ENCODE assay signal across 8 cellular contexts in the genomic region with DNA sequence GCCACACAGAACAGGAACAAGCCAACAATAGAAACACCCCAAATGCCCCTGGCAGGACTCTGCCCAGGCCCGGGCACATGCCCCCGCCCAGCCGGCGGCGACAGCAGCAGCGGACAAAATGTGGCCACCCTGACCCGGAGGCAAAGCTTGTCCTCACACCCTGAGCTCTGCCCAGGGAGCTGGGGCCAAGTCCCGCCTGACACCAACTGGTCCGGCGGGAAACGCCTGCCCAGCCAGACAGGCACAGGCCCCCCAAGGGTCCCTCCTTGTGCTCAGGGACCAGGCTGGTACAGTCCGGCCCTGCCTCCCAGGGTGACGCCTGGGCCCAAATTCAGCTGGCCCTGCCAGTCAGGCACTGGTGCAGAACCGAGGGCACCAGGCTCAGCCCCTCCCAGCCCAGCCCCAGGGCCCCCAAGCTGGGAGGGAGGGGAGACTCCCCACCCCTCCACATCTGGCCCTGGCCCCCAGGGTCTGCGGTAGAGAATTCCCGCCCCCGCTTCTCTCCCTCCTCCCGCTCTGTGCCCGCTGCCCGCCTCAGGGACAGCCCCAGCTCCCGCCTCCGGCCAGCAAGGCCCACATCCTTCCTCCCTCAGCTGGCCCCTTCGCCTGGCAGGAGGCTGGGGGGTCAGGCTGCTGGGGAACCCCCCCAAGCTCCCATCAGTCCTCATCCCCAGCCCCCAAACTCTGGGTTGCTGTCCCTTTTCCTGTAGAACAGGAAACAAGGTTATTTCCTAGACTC. TPM values are rescaled to one million over a fixed set of nuclear protein-coding genes. Genes with fewer than 3 reads are reported as not detected.
DNase-seq lines count a peak whose midpoint lies in the region; ATAC-seq and TF ChIP-seq lines count a peak whose summit lies in the region.

No MANE protein-coding gene starts in this region.

- peak overlapping the region; percentile 98 for H3K27ac ChIP-seq in muscle layer of colon (ENCODE audit: low read depth, low read length)

- no peaks in the 10 kb centered on the region for H3K27me3 ChIP-seq in muscle layer of colon (ENCODE audit: control insufficient read depth in 1 of 2, insufficient read depth in 2 of 2, low read length in 2 of 2)

- H3K4me1 ChIP-seq in muscle layer of colon (ENCODE audit: insufficient read depth, low read length), result peaks cover 68% of the 10 kb centered on the region

- no peaks in the 10 kb centered on the region for H3K9me3 ChIP-seq in muscle layer of colon (ENCODE audit: low read length)

- H3K4me3 ChIP-seq in GM12864 (ENCODE audit: low read depth, low read length), result peak overlapping the region; percentile 61
- peak overlapping the region; percentile 94 to 99 for H3K4me3 ChIP-seq in muscle layer of colon (ENCODE audit: low read depth in 1 of 2, low read length in 2 of 2)

- ATAC-seq in GM19023 (IDR thresholded peaks at IDR 0.05; ENCODE audit: unreplicated experiment), result no peak

- DNase-seq in GM12864 (ENCODE audit: low read depth) (no peak), RPMI7951 (ENCODE audit: low read depth) (peak; percentile 85), epidermal melanocyte (ENCODE audit: insufficient read length, low spot score) (peak; percentile 50), foreskin melanocyte (no peak), kidney glomerular epithelial cell (lab: John Stamatoyannopoulos, UW) (no peak), NCI-H2107 treated with DMSO at 0.1 percent for 48 hours (lab: John Stamatoyannopoulos, UW; ENCODE audit: unreplicated experiment) (no peak)

- peak overlapping the region; percentile 87 for H3K9ac ChIP-seq in muscle layer of colon (ENCODE audit: low read length)

- no peak for TF ChIP-seq CTCF in GM12864 (IDR thresholded peaks at IDR 0.05; ENCODE audit: low read depth, low read length, missing control alignments)

- no peaks in the 10 kb centered on the region for H3K36me3 ChIP-seq in muscle layer of colon (ENCODE audit: insufficient read depth, low read length)

RNA-seq across cellular contexts. Expression of a gene that starts 2.0 kb away (rescaled TPM):
- 5.8 and 7.1 TPM in 2 replicates for total RNA-seq in RPMI7951 (2014; rRNA removed; shearing (Covaris generic))

RNA-seq across cellular contexts. Expression of a gene that starts 33.0 kb away (rescaled TPM):
- not detected in 2 replicates for total RNA-seq in RPMI7951 (2014; rRNA removed; shearing (Covaris generic))

Comparison
In these comparisons a context has a peak if more than half of its experiments do, and no peak if none do; other contexts are left out.
1. DNase-seq: peak in RPMI7951 (single experiment) and epidermal melanocyte (single experiment); none in GM12864 (single experiment), foreskin melanocyte (single experiment), kidney glomerular epithelial cell (single experiment) and NCI-H2107 treated with DMSO at 0.1 percent for 48 hours (single experiment).